31 cellular contexts compared by ENCODE assay signal in the genomic region with DNA sequence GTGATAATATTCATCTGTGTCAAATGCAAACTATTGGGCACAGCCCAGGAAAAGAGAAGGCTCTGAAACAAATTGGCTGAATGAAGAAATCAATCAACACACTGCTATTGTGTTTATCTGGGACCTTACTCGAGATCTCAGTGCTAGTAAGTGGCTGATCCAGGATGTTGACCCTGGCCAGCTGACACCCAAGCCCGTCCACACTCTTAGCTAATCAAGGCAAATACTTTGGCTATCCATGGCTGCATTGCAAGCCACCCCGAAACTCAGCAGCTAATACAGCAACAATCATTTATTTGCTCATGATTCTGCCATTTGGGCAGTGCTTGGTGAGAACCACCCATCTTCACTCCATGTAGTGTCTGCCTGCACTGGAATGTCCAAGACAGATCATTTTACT.
"Had no signal": no experiment of that assay in that cellular context is flagged by ENCODE, and none has a peak within 500 bp of the region (broad histone marks: within the 10 kb centered on the region; RNA-seq: fewer than 3 reads in every experiment).

No MANE protein-coding gene starts in this region.

- H3K36me3 ChIP-seq: neutrophil, pancreas, right lobe of liver, spleen, suprapubic skin, tibial artery, transverse colon, upper lobe of right lung, uterus had no signal

- H3K4me3 Mint-ChIP-seq: naive thymus-derived CD8-positive, alpha-beta T cell; natural killer cell treated with Interleukin-12 subunit alpha and Interleukin-12 subunit beta and Interleukin-15 and Interleukin-18, amount 100 ng/mL, for 72 hours; nephron progenitor cell; neural crest cell; stimulated activated memory B cell treated with anti-CD40 and anti-IgM and Interleukin-4, amounts not matched to agents 10 μg/mL and 1 μg/mL and 100 μg/mL, for 72 hours; stimulated activated naive CD8-positive, alpha-beta T cell treated with anti-CD3 and anti-CD28 coated beads, Interleukin-15, amount 100 ng/mL, for 72 hours; type B pancreatic cell had no signal

- DNase-seq: naive thymus-derived CD8-positive, alpha-beta T cell; nephron progenitor cell; nucleus accumbens; pancreas; psoas muscle; right cardiac atrium; right lobe of liver; spleen; stimulated activated CD4-positive, alpha-beta T cell treated with anti-CD3 and anti-CD28 coated beads, Interleukin-12 subunit alpha, Interleukin-12 subunit beta, amount 100 ng/mL, for 4 hours; stimulated activated CD4-positive, alpha-beta T cell treated with anti-CD3 and anti-CD28 coated beads, Interleukin-1b, Interleukin-23, amount 100 ng/mL, for 48 hours; stimulated activated CD4-positive, alpha-beta T cell treated with anti-CD3 and anti-CD28 coated beads, Interleukin-4, amount 100 ng/mL, for 1 hour; stimulated activated CD4-positive, alpha-beta T cell treated with anti-CD3 and anti-CD28 coated beads, Interleukin-4, amount 100 ng/mL, for 4 hours; stimulated activated CD8-positive, alpha-beta memory T cell treated with anti-CD3 and anti-CD28 coated beads, Interleukin-4, amount 100 ng/mL, for 48 hours; stimulated activated naive CD4-positive, alpha-beta T cell; stimulated activated naive CD8-positive, alpha-beta T cell treated with anti-CD3 and anti-CD28 coated beads, Interleukin-15, amount 100 ng/mL, for 72 hours; stimulated activated naive CD8-positive, alpha-beta T cell treated with anti-CD3 and anti-CD28 coated beads, Interleukin-15, Interleukin-2, amounts not matched to agents 100 U/mL and 50 U/mL, for 24 hours; substantia nigra; testis; tibial artery; transverse colon; upper lobe of right lung; uterus had no signal

- H3K36me3 Mint-ChIP-seq: naive thymus-derived CD8-positive, alpha-beta T cell; natural killer cell treated with Interleukin-12 subunit alpha and Interleukin-12 subunit beta and Interleukin-15 and Interleukin-18, amount 100 ng/mL, for 72 hours; stimulated activated memory B cell treated with anti-CD40 and anti-IgM and Interleukin-4, amounts not matched to agents 10 μg/mL and 1 μg/mL and 100 μg/mL, for 72 hours; type B pancreatic cell had no signal

- FAIRE-seq: pancreas had no signal

- H3K9me3 Mint-ChIP-seq: naive thymus-derived CD8-positive, alpha-beta T cell; natural killer cell treated with Interleukin-12 subunit alpha and Interleukin-12 subunit beta and Interleukin-15 and Interleukin-18, amount 100 ng/mL, for 72 hours; stimulated activated memory B cell treated with anti-CD40 and anti-IgM and Interleukin-4, amounts not matched to agents 10 μg/mL and 1 μg/mL and 100 μg/mL, for 72 hours; stimulated activated naive CD8-positive, alpha-beta T cell treated with anti-CD3 and anti-CD28 coated beads, Interleukin-15, amount 100 ng/mL, for 72 hours had no signal

- H3K9me3 ChIP-seq: neutrophil, pancreas, psoas muscle, right lobe of liver, spleen, suprapubic skin, testis, tibial artery, transverse colon, upper lobe of right lung, uterus had no signal

- H3K4me3 ChIP-seq: pancreas, psoas muscle, right lobe of liver, skin epidermis, smooth muscle cell, spleen, suprapubic skin, testis, tibial artery, transverse colon, upper lobe of right lung, uterus had no signal

- H3K27ac ChIP-seq: neutrophil, pancreas, psoas muscle, right lobe of liver, skin epidermis, spleen, suprapubic skin, testis, tibial artery, transverse colon, upper lobe of right lung, uterus had no signal

- H3K4me2 ChIP-seq: smooth muscle cell had no signal

- H3K27me3 Mint-ChIP-seq: progenitor cell of endocrine pancreas; stimulated activated memory B cell treated with anti-CD40 and anti-IgM and Interleukin-4, amounts not matched to agents 10 μg/mL and 1 μg/mL and 100 μg/mL, for 72 hours; stimulated activated naive CD8-positive, alpha-beta T cell treated with anti-CD3 and anti-CD28 coated beads, Interleukin-15, amount 100 ng/mL, for 72 hours; type B pancreatic cell had no signal

- H3K4me1 Mint-ChIP-seq: naive thymus-derived CD8-positive, alpha-beta T cell; nephron progenitor cell; stimulated activated memory B cell treated with anti-CD40 and anti-IgM and Interleukin-4, amounts not matched to agents 10 μg/mL and 1 μg/mL and 100 μg/mL, for 72 hours; stimulated activated naive CD8-positive, alpha-beta T cell treated with anti-CD3 and anti-CD28 coated beads, Interleukin-15, amount 100 ng/mL, for 72 hours had no signal

- H3K4me1 ChIP-seq: pancreas, psoas muscle, right lobe of liver, suprapubic skin, transverse colon, upper lobe of right lung, uterus had no signal

- H3K27me3 ChIP-seq: neutrophil, pancreas, right lobe of liver, spleen, suprapubic skin, testis, tibial artery, transverse colon, upper lobe of right lung, uterus had no signal

- ATAC-seq: naive thymus-derived CD8-positive, alpha-beta T cell; natural killer cell treated with Interleukin-12 subunit alpha and Interleukin-12 subunit beta and Interleukin-15 and Interleukin-18, amount 100 ng/mL, for 72 hours; pancreas; psoas muscle; right lobe of liver; stimulated activated memory B cell treated with anti-CD40 and anti-IgM and Interleukin-4, amounts not matched to agents 10 μg/mL and 1 μg/mL and 100 μg/mL, for 72 hours; stimulated activated naive CD8-positive, alpha-beta T cell treated with anti-CD3 and anti-CD28 coated beads, Interleukin-15, amount 100 ng/mL, for 72 hours; stimulated activated naive CD8-positive, alpha-beta T cell treated with anti-CD3 and anti-CD28 coated beads, Interleukin-15, Interleukin-2, amounts not matched to agents 100 U/mL and 50 U/mL, for 24 hours; upper lobe of right lung had no signal

- H3K27ac Mint-ChIP-seq: naive thymus-derived CD8-positive, alpha-beta T cell; natural killer cell treated with Interleukin-12 subunit alpha and Interleukin-12 subunit beta and Interleukin-15 and Interleukin-18, amount 100 ng/mL, for 72 hours; nephron progenitor cell; progenitor cell of endocrine pancreas; stimulated activated memory B cell treated with anti-CD40 and anti-IgM and Interleukin-4, amounts not matched to agents 10 μg/mL and 1 μg/mL and 100 μg/mL, for 72 hours; stimulated activated naive CD8-positive, alpha-beta T cell treated with anti-CD3 and anti-CD28 coated beads, Interleukin-15, amount 100 ng/mL, for 72 hours; type B pancreatic cell had no signal
